In the genomic region with DNA sequence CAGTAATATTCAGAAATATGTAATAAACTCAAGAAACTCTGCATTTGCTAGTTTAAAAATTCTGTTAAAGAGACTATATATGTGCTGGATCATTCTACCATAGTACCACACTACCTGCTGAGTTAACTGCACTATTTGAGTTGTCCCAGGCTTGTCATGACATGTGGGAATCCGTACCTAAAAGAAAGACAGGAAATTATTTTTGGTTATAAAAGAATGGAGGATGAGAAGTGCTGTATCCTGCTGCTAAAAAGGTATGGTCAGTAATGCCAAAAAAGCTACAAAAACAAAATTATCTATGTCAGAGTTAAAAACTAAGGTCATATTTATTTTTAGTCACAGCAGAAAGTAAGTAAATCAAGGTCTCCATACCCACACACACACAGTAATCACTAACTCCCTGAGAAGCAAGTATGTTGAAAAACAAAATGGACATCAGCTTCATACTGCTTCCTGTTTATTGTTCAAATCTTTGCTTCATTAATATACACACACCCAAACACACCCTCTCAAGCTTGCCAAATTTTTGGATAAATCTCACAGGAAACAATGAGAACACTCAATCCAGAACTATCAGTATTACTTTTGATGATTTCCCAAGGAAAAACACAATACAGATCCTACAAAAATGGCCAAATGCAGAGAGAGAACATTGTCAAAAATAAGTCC, we compare ENCODE assay signal across 17 cellular contexts. TPM values are rescaled to one million over a fixed set of nuclear protein-coding genes. Genes with fewer than 3 reads are reported as not detected.
A peak's percentile ranks its signal among the peaks of the same experiment; 100 is the strongest.
DNase-seq lines count a peak whose midpoint lies in the region; ATAC-seq, FAIRE-seq and TF ChIP-seq lines count a peak whose summit lies in the region.
"Had no signal": no experiment of that assay in that cellular context is flagged by ENCODE, and none has a peak within 500 bp of the region (broad histone marks: within the 10 kb centered on the region; RNA-seq: fewer than 3 reads in every experiment).

No MANE protein-coding gene starts in this region.

- H3K4me1 ChIP-seq in RWPE2 (ENCODE audit: insufficient read depth, poor library complexity, severe bottlenecking), result peaks cover 16% of the 10 kb centered on the region
- no peaks in the 10 kb centered on the region for H3K4me1 ChIP-seq in naive thymus-derived CD4-positive, alpha-beta T cell (ENCODE audit: control insufficient read depth in 2 of 2, insufficient read depth in 2 of 2, low read length in 2 of 2)
- H3K4me1 ChIP-seq: BE2C had no signal

- H3K27ac ChIP-seq in RWPE2 (ENCODE audit: poor library complexity, severe bottlenecking), result peak overlapping the region; percentile 45
- no peak overlapping the region for H3K27ac ChIP-seq in naive thymus-derived CD4-positive, alpha-beta T cell (ENCODE audit: low read depth, low read length)
- H3K27ac ChIP-seq: VCaP had no signal

- TF ChIP-seq CTCF in D721Med (IDR thresholded peaks at IDR 0.05; ENCODE audit: insufficient read depth, missing control alignments), result no peak
- no peak for TF ChIP-seq CTCF in RWPE2 (IDR thresholded peaks at IDR 0.05; ENCODE audit: poor library complexity, severe bottlenecking)

- POLR2A ChIA-PET in naive thymus-derived CD4-positive, alpha-beta T cell (lab: Charles Lee), result no interaction called here

- peak; percentile 67 for FAIRE-seq in D721Med (lab: Jason Lieb, UNC)

- no peak overlapping the region for H3K4me3 ChIP-seq in RWPE2 (ENCODE audit: severe bottlenecking)
- H3K4me3 ChIP-seq in naive thymus-derived CD4-positive, alpha-beta T cell (ENCODE audit: low read length), result no peak overlapping the region

- DNase-seq in D721Med (ENCODE audit: insufficient read length, low spot score) (no peak), RWPE2 (ENCODE audit: low spot score) (no peak), dermis microvascular lymphatic vessel endothelial cell (ENCODE audit: low read depth in 2 of 2) (peak; percentile 29 to 57), HK-2 (ENCODE audit: unreplicated experiment) (no peak), SKM-1 (lab: John Stamatoyannopoulos, UW; ENCODE audit: unreplicated experiment) (no peak), DMS 273 (lab: John Stamatoyannopoulos, UW; ENCODE audit: unreplicated experiment) (no peak), SKM-1 treated with dmso at 0.1 percent for 144 hours (lab: John Stamatoyannopoulos, UW; ENCODE audit: unreplicated experiment) (no peak)
- no peak for DNase-seq in naive thymus-derived CD4-positive, alpha-beta T cell
- DNase-seq: BE2C, DMS79 treated with DMSO at 0.1 percent for 48 hours, GOT3, IMR-90, NCI-H1092, NCI-H345 had no signal

- no peaks in the 10 kb centered on the region for H3K9me3 Mint-ChIP-seq in naive thymus-derived CD4-positive, alpha-beta T cell
- H3K9me3 Mint-ChIP-seq: dendritic cell treated with granulocyte-macrophage colony-stimulating factor and Interleukin-4, amounts not matched to agents 40 ng/mL and 50 ng/mL, for 4 days had no signal

- intact Hi-C loops in naive thymus-derived CD4-positive, alpha-beta T cell (cut with micrococcal nuclease), result loop anchor here in 1 of 2 donors (2.0 kb wide), 1 partner anchor 14 kb away; no protein-coding TSS in a partner anchor

- no peaks in the 10 kb centered on the region for H3K27me3 Mint-ChIP-seq in naive thymus-derived CD4-positive, alpha-beta T cell
- H3K27me3 Mint-ChIP-seq: dendritic cell treated with granulocyte-macrophage colony-stimulating factor and Interleukin-4, amounts not matched to agents 40 ng/mL and 50 ng/mL, for 4 days had no signal

- no peak overlapping the region for H3K4me3 Mint-ChIP-seq in naive thymus-derived CD4-positive, alpha-beta T cell
- H3K4me3 Mint-ChIP-seq: dendritic cell treated with granulocyte-macrophage colony-stimulating factor and Interleukin-4, amounts not matched to agents 40 ng/mL and 50 ng/mL, for 4 days had no signal

- no peaks in the 10 kb centered on the region for H3K9me3 ChIP-seq in RWPE2 (ENCODE audit: severe bottlenecking)
- H3K9me3 ChIP-seq in naive thymus-derived CD4-positive, alpha-beta T cell (ENCODE audit: control insufficient read depth in 2 of 3, low read length in 3 of 3), result no peaks in the 10 kb centered on the region
- H3K9me3 ChIP-seq: BE2C had no signal

- ATAC-seq in RWPE2 (ENCODE audit: low read depth), result peak; percentile 45; the same call in 1 of the 3 replicates
- no peak for ATAC-seq in naive thymus-derived CD4-positive, alpha-beta T cell
- ATAC-seq: SK-N-SH treated with all-trans-retinoic acid at 6 μM for 48 hours had no signal

- peak overlapping the region in 6 of 9 donors; percentile 1 to 81 (median 29) for H3K27ac Mint-ChIP-seq in naive thymus-derived CD4-positive, alpha-beta T cell
- H3K27ac Mint-ChIP-seq: dendritic cell treated with granulocyte-macrophage colony-stimulating factor and Interleukin-4, amounts not matched to agents 40 ng/mL and 50 ng/mL, for 4 days had no signal

- peaks cover 11 to 42% (median 20%) of the 10 kb centered on the region in 5 donors for H3K36me3 Mint-ChIP-seq in naive thymus-derived CD4-positive, alpha-beta T cell

- peaks cover 89% of the 10 kb centered on the region for H3K36me3 ChIP-seq in RWPE2 (ENCODE audit: low read depth)
- peaks cover 18 to 46% (median 33%) of the 10 kb centered on the region in 3 experiments for H3K36me3 ChIP-seq in naive thymus-derived CD4-positive, alpha-beta T cell (ENCODE audit: control insufficient read depth in 2 of 3, insufficient read depth in 3 of 3, low read length in 3 of 3)
- H3K36me3 ChIP-seq: BE2C had no signal

- no peaks in the 10 kb centered on the region for H3K27me3 ChIP-seq in RWPE2 (ENCODE audit: insufficient read depth, poor library complexity, severe bottlenecking)
- no peaks in the 10 kb centered on the region for H3K27me3 ChIP-seq in naive thymus-derived CD4-positive, alpha-beta T cell (ENCODE audit: control insufficient read depth in 2 of 2, insufficient read depth in 2 of 2, low read length in 2 of 2)
- H3K27me3 ChIP-seq: BE2C had no signal

- CTCF ChIA-PET in naive thymus-derived CD4-positive, alpha-beta T cell (lab: Charles Lee), result no interaction called here

- peaks cover 0 to 16% (median 9%) of the 10 kb centered on the region in 7 donors for H3K4me1 Mint-ChIP-seq in naive thymus-derived CD4-positive, alpha-beta T cell

RNA-seq across cellular contexts. Expression of a gene that starts 33.7 kb away (rescaled TPM):
- total RNA-seq in dermis microvascular lymphatic vessel endothelial cell, result 19.5 and 21.2 TPM in 2 replicates
- 10 to 100 TPM; 31.3 to 76.6 (median 40.8) TPM for total RNA-seq in naive thymus-derived CD4-positive, alpha-beta T cell
- polyA plus RNA-seq in naive thymus-derived CD4-positive, alpha-beta T cell, result 10 to 100 TPM; 24.8 to 30.3 TPM

Comparison
In these comparisons a context has a peak if more than half of its experiments do, and no peak if none do; other contexts are left out.
1. DNase-seq: peak in dermis microvascular lymphatic vessel endothelial cell (2 of 2); none in D721Med (single experiment), RWPE2 (single experiment), naive thymus-derived CD4-positive, alpha-beta T cell (0 of 9), HK-2 (single experiment), SKM-1 (single experiment), DMS 273 (single experiment) and SKM-1 treated with dmso at 0.1 percent for 144 hours (single experiment).